11 cellular contexts compared by ENCODE assay signal in the genomic region with DNA sequence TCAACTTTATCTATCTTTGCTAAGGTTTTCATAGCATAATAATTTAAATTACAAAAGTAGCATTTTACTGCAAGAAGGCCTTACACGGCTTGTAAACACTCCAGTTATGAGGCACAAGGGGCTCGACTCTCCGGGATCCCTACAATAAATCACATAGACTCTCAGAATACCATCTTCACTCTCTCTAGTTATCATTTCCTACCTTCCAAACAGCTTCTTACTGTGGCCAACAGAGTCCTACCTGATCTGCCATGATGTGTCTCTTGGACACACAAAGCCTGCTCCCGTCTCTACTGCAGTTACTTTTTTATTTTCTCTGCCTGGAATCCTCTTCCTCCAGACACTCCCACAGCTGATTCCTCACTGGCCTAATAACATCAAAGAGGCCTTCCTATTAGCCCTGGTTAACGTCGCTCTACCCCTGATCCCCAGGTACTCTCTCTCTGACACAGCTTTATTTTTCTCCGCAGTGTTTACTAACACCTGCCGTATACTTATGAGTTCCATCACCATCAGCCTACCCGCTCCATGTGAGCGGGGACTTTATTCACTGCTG.
DNase-seq lines count a peak whose midpoint lies in the region; ATAC-seq and TF ChIP-seq lines count a peak whose summit lies in the region.
"Had no signal": no experiment of that assay in that cellular context is flagged by ENCODE, and none has a peak within 500 bp of the region (broad histone marks: within the 10 kb centered on the region; RNA-seq: fewer than 3 reads in every experiment).

No MANE protein-coding gene starts in this region.

- peaks cover 79% of the 10 kb centered on the region for H3K4me1 Mint-ChIP-seq in activated CD4-positive, alpha-beta memory T cell treated with anti-CD3 and anti-CD28 coated beads for 36 hours (ENCODE audit: low read depth)

- peaks cover 99% of the 10 kb centered on the region for H3K79me2 ChIP-seq in HCT116 (ENCODE audit: insufficient read depth, low read length)

- TF ChIP-seq POLR2A in HCT116 (IDR thresholded peaks at IDR 0.05; ENCODE audit: borderline replicate concordance, extremely low read depth, insufficient read depth, insufficient read length) = no peak
- TF ChIP-seq POLR2A in esophagus muscularis mucosa (IDR thresholded peaks at IDR 0.05; ENCODE audit: low read depth) = no peak

- peak overlapping the region; percentile 78 for H3K27ac Mint-ChIP-seq in activated CD4-positive, alpha-beta memory T cell treated with anti-CD3 and anti-CD28 coated beads for 36 hours

- TF ChIP-seq CTCF in AG10803 (conservative IDR thresholded peaks at IDR 0.05; ENCODE audit: low read length) (no peak), HCT116 (IDR thresholded peaks at IDR 0.05 in 2 of 3, conservative IDR thresholded peaks at IDR 0.05 in 1 of 3; ENCODE audit: borderline replicate concordance in 1 of 3, insufficient read depth in 1 of 3, low read depth in 2 of 3, low read length in 2 of 3) (no peak), fibroblast of villous mesenchyme (IDR thresholded peaks at IDR 0.05; ENCODE audit: insufficient read depth, low read depth, low read length) (no peak), mucosa of descending colon (IDR thresholded peaks at IDR 0.05) (no peak), esophagus muscularis mucosa (IDR thresholded peaks at IDR 0.05) (no peak)

- H3K27me3 Mint-ChIP-seq in activated CD4-positive, alpha-beta memory T cell treated with anti-CD3 and anti-CD28 coated beads for 36 hours = no peaks in the 10 kb centered on the region

- DNase-seq in AG10803 (ENCODE audit: low read depth) (no peak), HCT116 (ENCODE audit: low read depth, low spot score) (no peak), fibroblast of villous mesenchyme (ENCODE audit: low read depth) (no peak), mucosa of descending colon (no peak), esophagus muscularis mucosa (ENCODE audit: extremely low spot score) (no peak)
- no peak for DNase-seq in activated CD4-positive, alpha-beta memory T cell treated with anti-CD3 and anti-CD28 coated beads for 36 hours
- DNase-seq: activated CD8-positive, alpha-beta memory T cell treated with anti-CD3 and anti-CD28 coated beads, Interleukin-2, amount 50 U/mL, for 48 hours; NCI-H526; testis had no signal

- H4K20me1 ChIP-seq in HCT116 (ENCODE audit: insufficient read depth) = peaks cover 5% of the 10 kb centered on the region; the same call in 1 of the 2 replicates

- H3K36me3 Mint-ChIP-seq in activated CD4-positive, alpha-beta memory T cell treated with anti-CD3 and anti-CD28 coated beads for 36 hours = peaks cover 60% of the 10 kb centered on the region

- no peaks in the 10 kb centered on the region for H3K9me2 ChIP-seq in HCT116 (ENCODE audit: insufficient read depth)

- CTCF ChIA-PET in HCT116 (lab: Charles Lee) = no interaction called here
- CTCF ChIA-PET in activated CD4-positive, alpha-beta memory T cell treated with anti-CD3 and anti-CD28 coated beads for 36 hours (lab: Charles Lee) = interaction anchor here (0.7 to 1.8 kb wide), 2 partner anchors 43 to 46 kb away, joined by 3 to 5 read pairs; no protein-coding TSS in a partner anchor

- H3K27me3 ChIP-seq in HCT116 (ENCODE audit: insufficient read depth, low read length) (no peaks in the 10 kb centered on the region), esophagus muscularis mucosa (no peaks in the 10 kb centered on the region)
- H3K27me3 ChIP-seq: testis had no signal

- H3K4me3 ChIP-seq in AG10803 (ENCODE audit: low read length) (peak overlapping the region; percentile 6; the same call in 1 of the 2 replicates), HCT116 (replicated peaks in 1 of 2; ENCODE audit: low read depth in 1 of 2, low read length in 2 of 2) (no peak overlapping the region), fibroblast of villous mesenchyme (ENCODE audit: low read depth, low read length) (peak overlapping the region; percentile 7), mucosa of descending colon (no peak overlapping the region), esophagus muscularis mucosa (no peak overlapping the region)
- H3K4me3 ChIP-seq: testis had no signal

- H3K9ac ChIP-seq in HCT116 (ENCODE audit: low read length) = peak overlapping the region; percentile 38

- POLR2A ChIA-PET in HCT116 (lab: Charles Lee) = no interaction called here
- POLR2A ChIA-PET in activated CD4-positive, alpha-beta memory T cell treated with anti-CD3 and anti-CD28 coated beads for 36 hours (lab: Charles Lee) = interaction anchor here (0.6 to 4.7 kb wide), 7 partner anchors 10 to 245 kb away, joined by 3 to 40 read pairs (median 7); no protein-coding TSS in a partner anchor

- ATAC-seq in HCT116 (0 out of 2 replicates have a peak, but pooled peaks have one; percentile 3), mucosa of descending colon (no peak), HG03280 (IDR thresholded peaks at IDR 0.05; ENCODE audit: unreplicated experiment) (no peak), GM19351 (IDR thresholded peaks at IDR 0.05; ENCODE audit: unreplicated experiment) (no peak)

- intact Hi-C loops in HCT116 (cut with micrococcal nuclease) = no loop called here
- intact Hi-C loops in activated CD4-positive, alpha-beta memory T cell treated with anti-CD3 and anti-CD28 coated beads for 36 hours (cut with micrococcal nuclease) = loop anchor here (10.0 kb wide), 1 partner anchor 815 kb away; a partner anchor contains a TSS
- intact Hi-C loops in mucosa of descending colon (cut with DNase I, micrococcal nuclease) = no loop called here
- intact Hi-C loops in esophagus muscularis mucosa (cut with DNase I) = no loop called here

- H3K4me1 ChIP-seq in HCT116 (ENCODE audit: control insufficient read depth in 1 of 2, insufficient read depth in 2 of 2, low read length in 2 of 2) = peaks cover 87 to 97% of the 10 kb centered on the region in 2 experiments
- peaks cover 7% of the 10 kb centered on the region for H3K4me1 ChIP-seq in mucosa of descending colon (ENCODE audit: low read depth)
- peaks cover 0 to 2% (median 0%) of the 10 kb centered on the region in 4 donors for H3K4me1 ChIP-seq in esophagus muscularis mucosa
- H3K4me1 ChIP-seq: testis had no signal

- RAD21 ChIA-PET in HCT116 (lab: Charles Lee; ENCODE audit: low non-redundant PET in 1 of 2, low total read pairs in 2 of 2, uncharacterized antibody in 2 of 2, unreplicated experiment in 2 of 2) = no interaction called here

- H3K36me3 ChIP-seq in HCT116 (ENCODE audit: control insufficient read depth in 1 of 2, insufficient read depth in 2 of 2, low read length in 2 of 2) = peaks cover 3 to 21% of the 10 kb centered on the region in 2 experiments; a peak in 3 of 4 replicates
- no peaks in the 10 kb centered on the region for H3K36me3 ChIP-seq in mucosa of descending colon (ENCODE audit: low read depth)
- H3K36me3 ChIP-seq in esophagus muscularis mucosa = no peaks in the 10 kb centered on the region

- peak overlapping the region; percentile 42 for H3K4me2 ChIP-seq in HCT116 (ENCODE audit: low read length)

- 86% methylated on average over 10 of the region's 10 CpGs for WGBS in esophagus muscularis mucosa

- no peak for TF ChIP-seq RAD21 in HCT116 (IDR thresholded peaks at IDR 0.05; ENCODE audit: low read depth)

- H3K27ac ChIP-seq in HCT116 (ENCODE audit: low read depth, low read length) = peak overlapping the region; percentile 94
- no peak overlapping the region for H3K27ac ChIP-seq in esophagus muscularis mucosa (replicated peaks in 1 of 4)
- H3K27ac ChIP-seq: testis had no signal

- no peaks in the 10 kb centered on the region for H3K9me3 Mint-ChIP-seq in activated CD4-positive, alpha-beta memory T cell treated with anti-CD3 and anti-CD28 coated beads for 36 hours

- H3K9me3 ChIP-seq in HCT116 (ENCODE audit: control insufficient read depth in 1 of 2, insufficient read depth in 1 of 2, low read depth in 1 of 2, low read length in 2 of 2) = no peaks in the 10 kb centered on the region
- H3K9me3 ChIP-seq in mucosa of descending colon = no peaks in the 10 kb centered on the region
- no peaks in the 10 kb centered on the region for H3K9me3 ChIP-seq in esophagus muscularis mucosa
- H3K9me3 ChIP-seq: testis had no signal

- peak overlapping the region; percentile 22 for H3K4me3 Mint-ChIP-seq in activated CD4-positive, alpha-beta memory T cell treated with anti-CD3 and anti-CD28 coated beads for 36 hours

- BruUV-seq in HCT116 (replicated peaks; lab: Mats Ljungman, UMichigan) = no TSS peak

- no peak for TF ChIP-seq EP300 in esophagus muscularis mucosa (IDR thresholded peaks at IDR 0.05)

- no peak overlapping the region for H2AFZ ChIP-seq in HCT116 (ENCODE audit: low read depth, low read length, poor library complexity, severe bottlenecking)

TF ChIP-seq in HCT116, 20 proteins besides CTCF, POLR2A, EP300 and RAD21:
- TF ChIP-seq EZH2 (IDR thresholded peaks at IDR 0.05) = no peak
- TF ChIP-seq POLR2AphosphoS5 (IDR thresholded peaks at IDR 0.05; ENCODE audit: low read depth, low read length) = peak; percentile 56; the same call in 1 of the 2 replicates

Comparison
In these comparisons a context has a peak if more than half of its experiments do, and no peak if none do; other contexts are left out.
1. H3K4me3 ChIP-seq: peak in AG10803 (single experiment) and fibroblast of villous mesenchyme (single experiment); none in HCT116 (0 of 2), mucosa of descending colon (single experiment) and esophagus muscularis mucosa (0 of 4).